13 cellular contexts compared by ENCODE assay signal in the genomic region with DNA sequence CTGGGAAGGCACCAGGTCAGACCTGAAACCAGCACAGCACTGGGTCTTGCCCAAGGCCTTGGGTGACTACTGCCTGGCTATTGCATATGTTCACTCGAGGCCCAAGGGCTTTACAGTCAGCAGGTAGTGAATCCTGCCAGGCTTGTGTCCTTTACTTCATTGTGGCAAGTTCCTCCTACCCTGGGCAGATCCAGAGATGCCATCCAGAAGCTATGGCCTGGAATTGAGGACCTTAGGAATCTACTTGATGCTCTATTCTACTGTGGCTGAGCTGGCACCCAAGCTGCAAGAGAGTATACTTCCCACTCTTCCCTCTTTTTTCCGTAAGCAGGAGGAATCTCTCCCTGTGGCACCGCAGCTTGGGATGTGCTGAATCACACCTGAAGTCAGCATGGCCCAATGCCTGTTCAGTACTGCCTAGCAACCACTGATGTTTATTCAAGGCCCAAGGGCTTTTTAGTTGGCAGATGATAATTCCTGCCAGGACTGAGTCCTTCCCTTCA.
DNase-seq lines count a peak whose midpoint lies in the region; ATAC-seq, FAIRE-seq and TF ChIP-seq lines count a peak whose summit lies in the region.
"Had no signal": no experiment of that assay in that cellular context is flagged by ENCODE, and none has a peak within 500 bp of the region (broad histone marks: within the 10 kb centered on the region; RNA-seq: fewer than 3 reads in every experiment).

No MANE protein-coding gene starts in this region.

- ATAC-seq in esophagus mucosa (peak; percentile 82), HG02623 (IDR thresholded peaks at IDR 0.05; ENCODE audit: unreplicated experiment) (no peak)

- H3K27me3 ChIP-seq in adrenal gland: no peaks in the 10 kb centered on the region
- H3K27me3 ChIP-seq: upper lobe of left lung had no signal

- H3K4me3 ChIP-seq in skeletal muscle cell (ENCODE audit: low read depth, low read length) (no peak overlapping the region), adrenal gland (no peak overlapping the region)
- H3K4me3 ChIP-seq: upper lobe of left lung had no signal

- TF ChIP-seq CTCF in adrenal gland (IDR thresholded peaks at IDR 0.05) (no peak), D721Med (IDR thresholded peaks at IDR 0.05; ENCODE audit: insufficient read depth, missing control alignments) (no peak)

- WGBS in adrenal gland, 4 donors: 55 to 84% (median 69%) methylated on average over 3 of the region's 3 CpGs

- FAIRE-seq in D721Med (lab: Jason Lieb, UNC): no peak

- TF ChIP-seq POLR2A in adrenal gland (IDR thresholded peaks at IDR 0.05): no peak

- H3K27ac ChIP-seq in adrenal gland: no peak overlapping the region
- H3K27ac ChIP-seq: upper lobe of left lung had no signal

- no peaks in the 10 kb centered on the region for H3K9me3 ChIP-seq in adrenal gland (replicated peaks in 1 of 3)
- H3K9me3 ChIP-seq: upper lobe of left lung had no signal

- peak; percentile 52 for DNase-seq in DMS153 (lab: John Stamatoyannopoulos, UW)
- DNase-seq in DMS153 treated with DMSO at 0.1 percent for 48 hours (lab: John Stamatoyannopoulos, UW; ENCODE audit: unreplicated experiment): no peak
- peak; percentile 14 for DNase-seq in NCI-H2029 treated with DMSO at 0.1 percent for 48 hours (lab: John Stamatoyannopoulos, UW)
- peak; percentile 65 for DNase-seq in skeletal muscle cell (ENCODE audit: low read depth)
- DNase-seq in adrenal gland: no peak
- no peak for DNase-seq in D721Med (ENCODE audit: insufficient read length, low spot score)
- DNase-seq: 8988T, hypothalamus, NCI-H1436, SW 1271, upper lobe of left lung had no signal

- H3K4me1 ChIP-seq in adrenal gland (replicated peaks in 1 of 2): no peaks in the 10 kb centered on the region
- H3K4me1 ChIP-seq: upper lobe of left lung had no signal

- no peaks in the 10 kb centered on the region for H3K36me3 ChIP-seq in adrenal gland (replicated peaks in 1 of 2)
- H3K36me3 ChIP-seq: upper lobe of left lung had no signal

- intact Hi-C loops in adrenal gland (cut with DNase I): no loop called here

Comparison
In these comparisons a context has a peak if more than half of its experiments do, and no peak if none do; other contexts are left out.
1. DNase-seq: peak in DMS153 (single experiment), NCI-H2029 treated with DMSO at 0.1 percent for 48 hours (single experiment) and skeletal muscle cell (single experiment); none in DMS153 treated with DMSO at 0.1 percent for 48 hours (single experiment), adrenal gland (0 of 7) and D721Med (single experiment).